Comparison of ENCODE assay signal across 1 cellular context in the genomic region with DNA sequence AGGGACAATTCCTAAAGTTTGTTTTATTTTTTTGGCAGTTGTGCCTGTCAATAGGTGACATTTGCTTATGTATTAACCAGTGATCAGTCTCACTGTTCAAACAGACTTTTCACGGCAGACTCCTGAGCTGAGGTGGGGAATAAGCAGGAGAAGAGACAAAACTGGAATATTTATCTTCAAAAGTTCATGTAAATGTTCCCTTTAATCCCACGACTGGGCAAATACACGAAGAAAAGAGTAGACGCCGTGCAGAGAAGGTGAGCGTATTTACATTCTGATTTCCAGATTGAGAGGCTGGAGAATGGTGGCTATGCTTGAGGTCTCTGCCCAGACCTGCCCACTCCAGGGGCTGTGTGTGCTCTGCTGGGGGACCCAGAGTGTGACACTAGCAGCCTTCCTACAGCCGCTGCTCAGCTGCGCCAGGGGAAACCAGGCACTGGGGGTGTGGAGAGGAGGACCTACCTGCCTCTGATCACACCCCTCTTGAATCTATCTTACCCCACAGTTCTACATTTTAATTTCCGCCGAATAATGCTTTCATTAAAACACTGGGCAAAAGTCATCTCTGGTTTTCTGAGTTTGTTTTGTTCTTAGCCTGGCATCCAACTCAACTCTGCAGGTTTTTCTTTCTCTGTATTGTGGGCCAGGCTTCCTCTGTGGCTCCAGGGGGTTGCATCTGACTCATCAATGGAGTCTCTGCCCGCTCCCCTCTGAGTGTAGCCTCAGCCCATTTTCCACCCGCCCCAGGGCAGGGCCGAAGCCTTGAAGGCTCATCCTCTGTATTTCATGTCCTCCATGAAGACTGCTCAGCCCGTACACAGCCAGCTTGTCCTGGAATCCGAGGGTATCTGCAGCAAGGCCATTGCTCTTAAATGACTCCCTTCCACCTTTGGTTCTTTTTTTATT.
TF ChIP-seq lines count a peak whose summit lies in the region.

No MANE protein-coding gene starts in this region.

TF ChIP-seq in IMR-90, 13 proteins besides CTCF, POLR2A, EP300 and RAD21 (continued from another document):
- TF ChIP-seq MAFK (IDR thresholded peaks at IDR 0.05; ENCODE audit: low read depth, low read length) (no peak), BHLHE40 (IDR thresholded peaks at IDR 0.05; ENCODE audit: low read depth, low read length) (no peak), CHD1 (IDR thresholded peaks at IDR 0.05; ENCODE audit: low read depth, low read length) (no peak), MXI1 (IDR thresholded peaks at IDR 0.05; ENCODE audit: borderline replicate concordance, low read depth, low read length) (no peak), NFE2L2 (IDR thresholded peaks at IDR 0.05; ENCODE audit: low read depth, low read length) (no peak), FOS (IDR thresholded peaks at IDR 0.05; ENCODE audit: low read depth, low read length) (no peak)
- TF ChIP-seq, protein P1, sequence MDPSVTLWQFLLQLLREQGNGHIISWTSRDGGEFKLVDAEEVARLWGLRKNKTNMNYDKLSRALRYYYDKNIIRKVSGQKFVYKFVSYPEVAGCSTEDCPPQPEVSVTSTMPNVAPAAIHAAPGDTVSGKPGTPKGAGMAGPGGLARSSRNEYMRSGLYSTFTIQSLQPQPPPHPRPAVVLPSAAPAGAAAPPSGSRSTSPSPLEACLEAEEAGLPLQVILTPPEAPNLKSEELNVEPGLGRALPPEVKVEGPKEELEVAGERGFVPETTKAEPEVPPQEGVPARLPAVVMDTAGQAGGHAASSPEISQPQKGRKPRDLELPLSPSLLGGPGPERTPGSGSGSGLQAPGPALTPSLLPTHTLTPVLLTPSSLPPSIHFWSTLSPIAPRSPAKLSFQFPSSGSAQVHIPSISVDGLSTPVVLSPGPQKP (IDR thresholded peaks at IDR 0.05; ENCODE audit: borderline replicate concordance, low read depth, low read length): no peak
